ENCODE assay signal across 8 cellular contexts in genomic region chr3:50298836-50299637, GRCh38. TPM values are rescaled to one million over a fixed set of nuclear protein-coding genes. Genes with fewer than 3 reads are reported as not detected.
DNase-seq lines count a peak whose midpoint lies in the region; FAIRE-seq and TF ChIP-seq lines count a peak whose summit lies in the region.

TSS of gene HYAL3 (minus strand) at chr3:50299405. CDS start at chr3:50295602, 3,803 bp downstream.
TSS of gene NAA80 (minus strand) at chr3:50299405. CDS start at chr3:50297463, 1,942 bp downstream.

- peak within 1 kb of the TSS; percentile 98 for H3K4me3 Mint-ChIP-seq in neural crest cell

- peak within 1 kb of the TSS; percentile 99 for H3K27ac Mint-ChIP-seq in neural crest cell (ENCODE audit: unreplicated experiment)

- peak within 1 kb of the TSS; percentile 71 to 92 for H3K4me3 ChIP-seq in stomach smooth muscle (ENCODE audit: low read length in 2 of 2)

- H3K27me3 Mint-ChIP-seq in neural crest cell (ENCODE audit: low read depth) = peaks cover 6% of the 10 kb centered on the region

- TF ChIP-seq POLR2A in H54 (IDR thresholded peaks at IDR 0.05; ENCODE audit: low read depth, low read length) = peak; percentile 95

- peak; percentile 93 for DNase-seq in H54 (ENCODE audit: insufficient read length, low spot score)
- DNase-seq in LoVo (ENCODE audit: low spot score) = peak; percentile 99
- DNase-seq in SHP77 (lab: John Stamatoyannopoulos, UW) = peak; percentile 95 to 96
- DNase-seq in activated effector memory CD4-positive, alpha-beta T cell treated with anti-CD3 and anti-CD28 coated beads, Interleukin-2, amount 50 U/mL, for 16 hours = peak; percentile 99
- peak; percentile 100 for DNase-seq in fibroblast of the conjunctiva (ENCODE audit: low read depth)
- DNase-seq in neural crest cell (ENCODE audit: low read depth, low spot score) = peak; percentile 97

- peak within 1 kb of the TSS; percentile 84 for H3K27ac ChIP-seq in stomach smooth muscle (ENCODE audit: low read length)

- TF ChIP-seq CTCF in neural crest cell (conservative IDR thresholded peaks at IDR 0.05) = peak; percentile 55

- H3K4me1 Mint-ChIP-seq in neural crest cell = peaks cover 23% of the 10 kb centered on the region

- no peaks in the 10 kb centered on the region for H3K9me3 Mint-ChIP-seq in neural crest cell

- H3K27me3 ChIP-seq in stomach smooth muscle (ENCODE audit: control insufficient read depth in 1 of 2, insufficient read depth in 2 of 2, low read length in 2 of 2) = no peaks in the 10 kb centered on the region

- H3K9me3 ChIP-seq in ES-I3 (ENCODE audit: control insufficient read depth, insufficient read depth, low read length) = no peaks in the 10 kb centered on the region
- H3K9me3 ChIP-seq in stomach smooth muscle (ENCODE audit: control insufficient read depth in 2 of 2, low read length in 2 of 2) = no peaks in the 10 kb centered on the region

- H3K4me1 ChIP-seq in ES-I3 (ENCODE audit: insufficient read depth, low read length) = peaks cover 11% of the 10 kb centered on the region
- peaks cover 39% of the 10 kb centered on the region for H3K4me1 ChIP-seq in stomach smooth muscle (ENCODE audit: control insufficient read depth, insufficient read depth, low read length)

- H3K9ac ChIP-seq in ES-I3 (ENCODE audit: low read depth, low read length) = peak within 1 kb of the TSS; percentile 97
- H3K9ac ChIP-seq in stomach smooth muscle (ENCODE audit: low read length in 2 of 2) = peak within 1 kb of the TSS; percentile 73 to 89

- H3K36me3 Mint-ChIP-seq in neural crest cell (ENCODE audit: low read depth) = no peaks in the 10 kb centered on the region

- peak; percentile 67 for FAIRE-seq in H54 (lab: Jason Lieb, UNC)

- H3K36me3 ChIP-seq in ES-I3 (ENCODE audit: insufficient read depth, low read length) = no peaks in the 10 kb centered on the region
- no peaks in the 10 kb centered on the region for H3K36me3 ChIP-seq in stomach smooth muscle (ENCODE audit: control insufficient read depth in 2 of 2, insufficient read depth in 2 of 2, low read length in 2 of 2)

RNA-seq across cellular contexts. Expression of gene HYAL3, which starts in this region (rescaled TPM):
- 2.9 and 4.4 TPM in 2 replicates for total RNA-seq in neural crest cell

RNA-seq across cellular contexts. Expression of gene NAA80, which starts in this region (rescaled TPM):
- total RNA-seq in neural crest cell = 9.7 and 10.7 TPM in 2 replicates

Comparison
In these comparisons a context has a peak if more than half of its experiments do, and no peak if none do; other contexts are left out.
1. Peak in every context shown above with its lines: DNase-seq, H3K4me3 ChIP-seq and H3K27ac ChIP-seq.